Comparison of ENCODE assay signal across 1 cellular context in the genomic region with DNA sequence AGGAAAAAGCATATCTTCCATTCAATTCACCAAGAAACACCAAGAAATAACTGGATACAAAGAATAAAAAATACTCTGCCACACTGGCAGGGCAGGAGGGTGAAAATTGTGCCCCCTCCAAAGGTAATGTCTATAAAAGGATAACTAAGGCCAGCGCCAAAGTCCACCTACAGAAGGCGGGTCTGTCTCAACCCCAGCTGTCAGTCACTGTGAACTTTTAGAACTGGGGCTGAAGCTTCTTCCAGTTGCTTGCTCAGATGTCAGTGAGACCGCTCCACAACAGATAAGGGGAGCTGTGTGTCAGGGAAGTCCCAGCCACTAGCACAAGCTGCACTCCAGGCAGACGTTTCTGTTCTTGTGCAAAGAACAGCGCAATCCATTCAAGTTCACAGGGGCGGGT.
TF ChIP-seq lines count a peak whose summit lies in the region.

No MANE protein-coding gene starts in this region.

TF ChIP-seq in HepG2, 621 proteins besides CTCF, POLR2A, EP300 and RAD21 (continued from another document):
- TF ChIP-seq, protein P1, sequence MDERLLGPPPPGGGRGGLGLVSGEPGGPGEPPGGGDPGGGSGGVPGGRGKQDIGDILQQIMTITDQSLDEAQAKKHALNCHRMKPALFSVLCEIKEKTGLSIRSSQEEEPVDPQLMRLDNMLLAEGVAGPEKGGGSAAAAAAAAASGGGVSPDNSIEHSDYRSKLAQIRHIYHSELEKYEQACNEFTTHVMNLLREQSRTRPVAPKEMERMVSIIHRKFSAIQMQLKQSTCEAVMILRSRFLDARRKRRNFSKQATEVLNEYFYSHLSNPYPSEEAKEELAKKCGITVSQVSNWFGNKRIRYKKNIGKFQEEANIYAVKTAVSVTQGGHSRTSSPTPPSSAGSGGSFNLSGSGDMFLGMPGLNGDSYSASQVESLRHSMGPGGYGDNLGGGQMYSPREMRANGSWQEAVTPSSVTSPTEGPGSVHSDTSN (CRISPR knock-in tag; IDR thresholded peaks at IDR 0.05): peak; percentile 61
